In genomic region chr1:181151378-181152326, GRCh38 we compare ENCODE assay signal across 9 cellular contexts.
DNase-seq lines count a peak whose midpoint lies in the region; ATAC-seq and TF ChIP-seq lines count a peak whose summit lies in the region.
"Had no signal": no experiment of that assay in that cellular context is flagged by ENCODE, and none has a peak within 500 bp of the region (broad histone marks: within the 10 kb centered on the region; RNA-seq: fewer than 3 reads in every experiment).

No MANE protein-coding gene starts in this region.

- H3K9me3 ChIP-seq in right atrium auricular region (no peaks in the 10 kb centered on the region), left lung (no peaks in the 10 kb centered on the region)

- H3K27ac ChIP-seq in right atrium auricular region (peak overlapping the region; percentile 87 to 96), left lung (no peak overlapping the region)

- peaks cover 26 to 33% of the 10 kb centered on the region in 2 donors for H3K4me1 Mint-ChIP-seq in effector memory CD8-positive, alpha-beta T cell (ENCODE audit: low read depth in 2 of 2)

- no peaks in the 10 kb centered on the region for H3K27me3 Mint-ChIP-seq in effector memory CD8-positive, alpha-beta T cell

- DNase-seq in AG20443 (ENCODE audit: low spot score) (peak; percentile 67), GM20000 (ENCODE audit: low spot score) (peak; percentile 21), RPMI8226 (peak; percentile 62), right atrium auricular region (ENCODE audit: low spot score) (no peak), left lung (no peak)
- DNase-seq in effector memory CD8-positive, alpha-beta T cell, result no peak
- DNase-seq: NCI-H1436 had no signal

- H3K9me3 Mint-ChIP-seq in effector memory CD8-positive, alpha-beta T cell, result no peaks in the 10 kb centered on the region

- H3K36me3 Mint-ChIP-seq in effector memory CD8-positive, alpha-beta T cell (ENCODE audit: insufficient read depth), result no peaks in the 10 kb centered on the region

- H3K36me3 ChIP-seq in right atrium auricular region, result no peaks in the 10 kb centered on the region
- no peaks in the 10 kb centered on the region for H3K36me3 ChIP-seq in left lung

- H3K27ac Mint-ChIP-seq in effector memory CD8-positive, alpha-beta T cell, result peak overlapping the region in 1 of 2 donors; percentile 12

- no peak for TF ChIP-seq CTCF in GM20000 (IDR thresholded peaks at IDR 0.05; ENCODE audit: extremely low read depth, missing control alignments)
- TF ChIP-seq CTCF in right atrium auricular region (IDR thresholded peaks at IDR 0.05), result no peak
- no peak for TF ChIP-seq CTCF in left lung (IDR thresholded peaks at IDR 0.05)

- H3K4me1 ChIP-seq in right atrium auricular region, result peaks cover 0 to 35% of the 10 kb centered on the region in 2 donors
- peaks cover 11 to 27% of the 10 kb centered on the region in 2 donors for H3K4me1 ChIP-seq in left lung

- ATAC-seq in HG02623 (IDR thresholded peaks at IDR 0.05; ENCODE audit: unreplicated experiment) (no peak), HG03280 (IDR thresholded peaks at IDR 0.05; ENCODE audit: unreplicated experiment) (no peak), left lung (no peak)
- ATAC-seq in effector memory CD8-positive, alpha-beta T cell (replicated peaks), result no peak

- intact Hi-C loops in left lung (cut with DNase I), result no loop called here

- H3K27me3 ChIP-seq in right atrium auricular region (no peaks in the 10 kb centered on the region), left lung (no peaks in the 10 kb centered on the region)

- H3K4me3 Mint-ChIP-seq in effector memory CD8-positive, alpha-beta T cell, result no peak overlapping the region

- H3K4me3 ChIP-seq in right atrium auricular region (no peak overlapping the region), left lung (no peak overlapping the region)

Comparison
In these comparisons a context has a peak if more than half of its experiments do, and no peak if none do; other contexts are left out.
1. DNase-seq: peak in AG20443 (single experiment), GM20000 (single experiment) and RPMI8226 (single experiment); none in right atrium auricular region (single experiment), left lung (0 of 2) and effector memory CD8-positive, alpha-beta T cell (0 of 3).
2. H3K27ac ChIP-seq: peak in right atrium auricular region (2 of 2); none in left lung (0 of 2).